Comparison of ENCODE assay signal across 8 cellular contexts in genomic region chr2:63101954-63102353, GRCh38.
"Had no signal": no experiment of that assay in that cellular context is flagged by ENCODE, and none has a peak within 500 bp of the region (broad histone marks: within the 10 kb centered on the region; RNA-seq: fewer than 3 reads in every experiment).

No MANE protein-coding gene starts in this region.

- ATAC-seq: GM12878 had no signal

- FAIRE-seq: G401.6, GM12878, GM12891, GM12892, GM18507, GM19239 had no signal

- H3K4me3 ChIP-seq: GM12878 had no signal

- DNase-seq: GDM1, GF-D8 had no signal
